Comparison of ENCODE assay signal across 10 cellular contexts in genomic region chr4:44502214-44502613, GRCh38. TPM values are rescaled to one million over a fixed set of nuclear protein-coding genes. Genes with fewer than 3 reads are reported as not detected.
DNase-seq lines count a peak whose midpoint lies in the region; ATAC-seq and TF ChIP-seq lines count a peak whose summit lies in the region.
"Not testable (repeated sequence)": the region's sequence is repeated elsewhere in the genome, so short reads cannot be mapped to it uniquely, and the experiment has no call there.
"Had no signal": no experiment of that assay in that cellular context is flagged by ENCODE, and none has a peak within 500 bp of the region (broad histone marks: within the 10 kb centered on the region; RNA-seq: fewer than 3 reads in every experiment).

No MANE protein-coding gene starts in this region.

- not testable (repeated sequence) for H3K27me3 ChIP-seq in PC-3 (ENCODE audit: low read length)

- not testable (repeated sequence) for H3K36me3 ChIP-seq in PC-3 (ENCODE audit: low read depth, low read length)

- not testable (repeated sequence) for H3K4me2 ChIP-seq in PC-3 (ENCODE audit: low read length)

- H3K4me3 Mint-ChIP-seq in MCF 10A (ENCODE audit: unreplicated experiment) = peak overlapping the region; percentile 53

- not testable (repeated sequence) for ATAC-seq in PC-3

- not testable (repeated sequence) for H4K20me1 ChIP-seq in PC-3 (ENCODE audit: low read length)

- not testable (repeated sequence) for H3K9ac ChIP-seq in PC-3 (ENCODE audit: low read length)

- H3K27me3 Mint-ChIP-seq in MCF 10A (ENCODE audit: insufficient read depth, unreplicated experiment) = not testable (repeated sequence)

- not testable (repeated sequence) for H3K4me1 ChIP-seq in PC-3 (ENCODE audit: insufficient read depth, low read length)

- not testable (repeated sequence) for H3K4me1 Mint-ChIP-seq in MCF 10A (ENCODE audit: insufficient read depth, unreplicated experiment)

- not testable (repeated sequence) for H3K9me2 ChIP-seq in PC-3 (replicated peaks; ENCODE audit: low read length)

- not testable (repeated sequence) for H3K79me2 ChIP-seq in PC-3 (ENCODE audit: low read length)

- not testable (repeated sequence) for H3K4me3 ChIP-seq in PC-3 (ENCODE audit: low read length)

- not testable (repeated sequence) for TF ChIP-seq CTCF in PC-3 (conservative IDR thresholded peaks at IDR 0.05; ENCODE audit: low read depth, low read length); MCF 10A (IDR thresholded peaks at IDR 0.05; ENCODE audit: unreplicated experiment)

- H3F3A ChIP-seq in PC-3 (ENCODE audit: low read length, unreplicated experiment) = not testable (repeated sequence)

- POLR2A ChIA-PET in PC-3 (lab: Charles Lee; ENCODE audit: unreplicated experiment); MCF 10A (lab: Yijun Ruan, JAX): not testable (repeated sequence)

- CTCF ChIA-PET in PC-3 (lab: Charles Lee); MCF 10A (lab: Yijun Ruan, JAX): not testable (repeated sequence)

- peak overlapping the region; percentile 51 for H3K27ac Mint-ChIP-seq in MCF 10A (ENCODE audit: low read depth, unreplicated experiment)

- H3K36me3 Mint-ChIP-seq in MCF 10A (ENCODE audit: insufficient read depth, unreplicated experiment) = not testable (repeated sequence)

- not testable (repeated sequence) for H2AFZ ChIP-seq in PC-3 (ENCODE audit: low read length)

- not testable (repeated sequence) for H3K27ac ChIP-seq in PC-3 (ENCODE audit: low read length)

- DNase-seq in A172 (ENCODE audit: low spot score) (peak; percentile 5), HT1080 (ENCODE audit: low read depth) (peak; percentile 17), NCI-H82 (lab: John Stamatoyannopoulos, UW) (peak; percentile 26), PC-3 (peak; percentile 7), MCF 10A (ENCODE audit: unreplicated experiment) (peak; percentile 11)

- not testable (repeated sequence) for H3K9me3 Mint-ChIP-seq in MCF 10A (ENCODE audit: unreplicated experiment)

- not testable (repeated sequence) for H3K9me3 ChIP-seq in PC-3 (ENCODE audit: low read length)

- BruUV-seq in PC-3 (replicated peaks; lab: Mats Ljungman, UMichigan); MCF 10A (replicated peaks; lab: Mats Ljungman, UMichigan): not testable (repeated sequence)

- intact Hi-C loops in PC-3 (cut with micrococcal nuclease); MCF 10A (cut with micrococcal nuclease): not testable (repeated sequence)

RNA-seq across cellular contexts. Expression of gene KCTD8, which starts 53.6 kb away (rescaled TPM):
- not detected in 2 replicates for total RNA-seq in A172 (2014; rRNA removed; shearing (Covaris generic))
- total RNA-seq in HT1080 (2014; rRNA removed; shearing (Covaris generic)) = 0.23 and 0.64 TPM in 2 replicates
- 0.17 TPM in 1 of 2 replicates, not detected in the other for polyA plus RNA-seq in HT1080 (2015; cell fraction: cytosol; rRNA removed)
- polyA plus RNA-seq in HT1080 (2015; cell fraction: nucleus; rRNA removed) = 0.07 and 0.22 TPM in 2 replicates
- total RNA-seq in PC-3 (2014; rRNA removed) = 0.35 TPM in 1 of 2 replicates, not detected in the other
- 0.16 and 0.76 TPM in 2 replicates for total RNA-seq in MCF 10A (2022)
- total RNA-seq: A673; CD4-positive, alpha-beta memory T cell; CD4-positive, CD25-positive, alpha-beta regulatory T cell; CD8-positive, alpha-beta memory T cell had no signal
- polyA plus RNA-seq: CD14-positive monocyte; CD4-positive, alpha-beta memory T cell; CD4-positive, CD25-positive, alpha-beta regulatory T cell; CD8-positive, alpha-beta memory T cell had no signal
